Comparison of ENCODE assay signal across 13 cellular contexts in the genomic region with DNA sequence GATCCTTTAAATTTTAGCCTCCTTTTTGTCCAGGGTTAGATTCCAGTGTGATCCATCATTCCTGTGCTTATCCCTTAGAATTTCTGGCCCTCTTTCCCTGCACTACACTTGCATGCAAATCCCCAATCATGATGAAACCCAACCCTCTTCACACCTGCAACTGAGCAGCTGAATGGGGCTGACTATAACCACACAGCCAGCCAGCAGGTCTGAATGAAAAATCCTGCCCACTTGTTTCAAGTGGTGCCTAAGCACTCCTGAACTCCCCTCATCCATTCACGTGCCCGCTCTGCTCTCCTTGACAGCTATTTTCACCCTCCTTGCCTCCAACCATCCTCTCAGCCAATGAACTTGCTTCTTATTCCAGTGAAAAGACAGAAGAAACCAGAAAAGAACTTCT.
"Had no signal": no experiment of that assay in that cellular context is flagged by ENCODE, and none has a peak within 500 bp of the region (broad histone marks: within the 10 kb centered on the region; RNA-seq: fewer than 3 reads in every experiment).

No MANE protein-coding gene starts in this region.

- H3K36me3 ChIP-seq: ascending aorta, heart right ventricle, suprapubic skin had no signal

- H3K4me3 ChIP-seq: ascending aorta, heart right ventricle, suprapubic skin had no signal

- H3K27ac ChIP-seq: ascending aorta, epithelial cell of prostate, heart right ventricle, suprapubic skin had no signal

- H3K27me3 ChIP-seq: ascending aorta, heart right ventricle, suprapubic skin had no signal

- H3K4me1 ChIP-seq: ascending aorta, heart right ventricle, suprapubic skin had no signal

- DNase-seq: activated CD4-positive, alpha-beta T cell treated with anti-CD3 and anti-CD28 coated beads, Interleukin-2, amount 50 U/mL, for 48 hours; activated CD4-positive, CD25-positive, alpha-beta regulatory T cell treated with anti-CD3 and anti-CD28 coated beads, Interleukin-2, amount 50 U/mL, for 72 hours; activated CD8-positive, alpha-beta memory T cell treated with anti-CD3 and anti-CD28 coated beads, Interleukin-2, amount 10 ng/mL, durations not matched to agents 7 days and 5 days; activated naive CD4-positive, alpha-beta T cell treated with anti-CD3 and anti-CD28 coated beads, Interleukin-2, amount 10 ng/mL, durations not matched to agents 7 days and 5 days; activated T-cell treated with anti-CD3 and anti-CD28 coated beads, Interleukin-2, amount 50 U/mL, for 1 hour; dermis blood vessel endothelial cell; heart right ventricle; left cardiac atrium; trophoblast cell had no signal

- H3K9me3 ChIP-seq: ascending aorta, heart right ventricle, suprapubic skin had no signal

- ATAC-seq: activated CD8-positive, alpha-beta memory T cell treated with anti-CD3 and anti-CD28 coated beads, Interleukin-2, amount 10 ng/mL, durations not matched to agents 7 days and 5 days; heart right ventricle; left cardiac atrium; sciatic nerve had no signal
